8 cellular contexts compared by ENCODE assay signal in the genomic region with DNA sequence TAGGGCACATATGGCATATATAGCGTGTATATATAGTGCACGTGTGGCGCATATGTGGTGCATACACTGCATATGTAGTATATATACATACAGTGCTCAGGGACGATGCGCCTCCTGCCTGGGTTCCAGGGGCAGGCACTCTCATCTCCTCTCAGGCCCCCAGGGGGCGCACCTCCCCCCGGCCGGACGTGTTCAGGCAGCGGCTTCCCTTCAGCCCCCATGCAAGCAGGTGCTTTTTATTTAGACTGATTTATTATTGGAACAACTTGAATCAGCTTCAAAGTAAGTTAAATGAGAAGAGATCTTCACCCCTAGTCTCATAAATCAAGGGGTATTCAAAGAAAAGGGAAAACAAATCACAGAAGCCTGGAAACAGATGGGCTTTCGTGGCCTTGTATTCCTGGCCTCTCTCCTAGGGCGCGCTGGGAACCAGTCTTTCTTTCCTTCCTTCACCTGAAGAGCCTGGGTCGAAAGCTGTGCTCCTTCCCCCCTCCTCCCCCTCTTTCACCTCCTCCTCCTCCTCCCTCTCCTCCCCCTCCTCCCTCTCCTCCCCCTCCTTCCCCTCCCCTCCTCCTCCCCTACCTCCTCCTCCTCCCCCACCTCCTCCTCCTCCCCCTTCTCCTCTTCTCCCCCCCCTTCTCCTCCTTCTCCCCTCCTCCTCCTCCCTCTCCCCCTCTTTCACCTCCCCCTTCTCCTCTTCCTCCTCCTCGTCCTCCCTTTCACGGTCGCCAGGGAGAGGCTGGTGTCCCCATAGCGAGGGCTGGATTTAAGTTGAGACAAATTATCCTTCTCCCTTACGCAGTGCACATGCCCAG.
DNase-seq lines count a peak whose midpoint lies in the region; ATAC-seq, FAIRE-seq and TF ChIP-seq lines count a peak whose summit lies in the region.

No MANE protein-coding gene starts in this region.

- no peak overlapping the region for H3K4me3 ChIP-seq in BJ (ENCODE audit: low read depth, low read length)
- H3K4me3 ChIP-seq in esophagus squamous epithelium, result no peak overlapping the region

- no peaks in the 10 kb centered on the region for H3K36me3 ChIP-seq in BJ (ENCODE audit: control insufficient read depth, insufficient read depth, low read length)
- no peaks in the 10 kb centered on the region for H3K36me3 ChIP-seq in esophagus squamous epithelium

- CTCF ChIA-PET in BJ (lab: Yijun Ruan, JAX), result interaction anchor here (0.8 to 0.9 kb wide), 3 partner anchors 27 to 378 kb away, joined by 3 to 4 read pairs (median 3); no protein-coding TSS in a partner anchor

- no peak overlapping the region for H3K4me3 Mint-ChIP-seq in HFFc6

- no peaks in the 10 kb centered on the region for H3K4me1 Mint-ChIP-seq in HFFc6 (ENCODE audit: low read depth)

- H3K27ac ChIP-seq in esophagus squamous epithelium, result no peak overlapping the region

- POLR2A ChIA-PET in BJ (lab: Charles Lee), result no interaction called here

- TF ChIP-seq CTCF in BJ (IDR thresholded peaks at IDR 0.05; ENCODE audit: insufficient read depth, low read depth, low read length) (peak; percentile 83), HFFc6 (IDR thresholded peaks at IDR 0.05) (peak; percentile 79), esophagus squamous epithelium (IDR thresholded peaks at IDR 0.05) (peak; percentile 27 to 58 (median 44))

- H3K9me3 Mint-ChIP-seq in HFFc6, result no peaks in the 10 kb centered on the region

- peaks cover 45% of the 10 kb centered on the region for H3K27me3 Mint-ChIP-seq in HFFc6 (ENCODE audit: insufficient read depth)

- 20 to 37% methylated on average over 14 to 16 of the region's 19 CpGs for WGBS in esophagus squamous epithelium, 2 donors

- no peaks in the 10 kb centered on the region for H3K36me3 Mint-ChIP-seq in HFFc6 (ENCODE audit: low read depth)

- H3K27me3 ChIP-seq in BJ (ENCODE audit: control insufficient read depth, insufficient read depth, low read length) (peaks cover 14% of the 10 kb centered on the region), esophagus squamous epithelium (peaks cover 0 to 76% (median 0%) of the 10 kb centered on the region in 4 donors)

- H3K27ac Mint-ChIP-seq in HFFc6, result no peak overlapping the region

- H3K9me3 ChIP-seq in esophagus squamous epithelium, result no peaks in the 10 kb centered on the region

- no peak for TF ChIP-seq POLR2A in esophagus squamous epithelium (IDR thresholded peaks at IDR 0.05)
- no peak for TF ChIP-seq POLR2A in H54 (IDR thresholded peaks at IDR 0.05; ENCODE audit: low read depth, low read length)

- no peak for ATAC-seq in GM18873 (IDR thresholded peaks at IDR 0.05; ENCODE audit: low FRiP score, unreplicated experiment)

- DNase-seq in BJ (ENCODE audit: low read depth) (no peak), HFFc6 (no peak), NOMO-1 (lab: John Stamatoyannopoulos, UW; ENCODE audit: unreplicated experiment in 2 of 2) (peak; percentile 24 to 42), esophagus squamous epithelium (lab: John Stamatoyannopoulos, UW) (no peak), renal cortical epithelial cell (ENCODE audit: low read depth) (peak; percentile 6), H54 (ENCODE audit: insufficient read length, low spot score) (no peak)
- DNase-seq in activated CD8-positive, alpha-beta memory T cell treated with anti-CD3 and anti-CD28 coated beads for 48 hours (ENCODE audit: low read depth in 2 of 3, low spot score in 2 of 3), result peak; percentile 44 to 59 (median 52)

- intact Hi-C loops in esophagus squamous epithelium (cut with DNase I), result no loop called here

- H3K4me1 ChIP-seq in esophagus squamous epithelium, result peaks cover 5 to 41% (median 11%) of the 10 kb centered on the region in 3 donors

- FAIRE-seq in H54 (lab: Jason Lieb, UNC), result no peak

Comparison
In these comparisons a context has a peak if more than half of its experiments do, and no peak if none do; other contexts are left out.
1. DNase-seq: peak in NOMO-1 (2 of 2), activated CD8-positive, alpha-beta memory T cell treated with anti-CD3 and anti-CD28 coated beads for 48 hours (3 of 3) and renal cortical epithelial cell (single experiment); none in BJ (single experiment), HFFc6 (single experiment), esophagus squamous epithelium (single experiment) and H54 (single experiment).
2. Peak in every context shown above with its lines, with median percentiles within 50 percentile points of each other: CTCF ChIP-seq.